27 cellular contexts compared by ENCODE assay signal in genomic region chr5:133238426-133239205, GRCh38.
"Had no signal": no experiment of that assay in that cellular context is flagged by ENCODE, and none has a peak within 500 bp of the region (broad histone marks: within the 10 kb centered on the region; RNA-seq: fewer than 3 reads in every experiment).

No MANE protein-coding gene starts in this region.

- H3K9me3 ChIP-seq: neutrophil, ovary, psoas muscle, stomach, suprapubic skin, tibial nerve, vagina had no signal

- ATAC-seq: activated CD8-positive, alpha-beta memory T cell treated with anti-CD3 and anti-CD28 coated beads, Interleukin-2, amount 10 ng/mL, durations not matched to agents 7 days and 5 days; activated CD8-positive, alpha-beta T cell treated with anti-CD3 and anti-CD28 coated beads for 36 hours; foreskin keratinocyte; left lobe of liver; naive thymus-derived CD8-positive, alpha-beta T cell; psoas muscle; right cardiac atrium; stimulated activated memory B cell treated with anti-CD40 and anti-IgM and Interleukin-4, amounts not matched to agents 10 μg/mL and 1 μg/mL and 100 μg/mL, for 72 hours had no signal

- H3K79me2 ChIP-seq: hepatocyte had no signal

- H2AFZ ChIP-seq: hepatocyte had no signal

- H3K4me3 ChIP-seq: hepatocyte, lung, ovary, psoas muscle, skin epidermis, stomach, suprapubic skin, tibial nerve, vagina had no signal

- DNase-seq: activated CD4-positive, alpha-beta T cell treated with anti-CD3 and anti-CD28 coated beads, Interleukin-2, amount 10 ng/mL, durations not matched to agents 7 days and 5 days; activated CD4-positive, CD25-positive, alpha-beta regulatory T cell treated with anti-CD3 and anti-CD28 coated beads, Interleukin-2, amount 50 U/mL, for 72 hours; activated CD8-positive, alpha-beta memory T cell treated with anti-CD3 and anti-CD28 coated beads, Interleukin-2, amount 10 ng/mL, durations not matched to agents 7 days and 5 days; activated CD8-positive, alpha-beta T cell treated with anti-CD3 and anti-CD28 coated beads for 36 hours; activated gamma-delta T cell treated with Interleukin-2 at 50 U/mL for 16 hours; activated T-cell treated with anti-CD3 and anti-CD28 coated beads for 4 hours; anterior cingulate cortex; central memory CD4-positive, alpha-beta T cell; effector CD8-positive, alpha-beta T cell; foreskin keratinocyte; immature natural killer cell; naive thymus-derived CD8-positive, alpha-beta T cell; psoas muscle; right cardiac atrium; stimulated activated CD4-positive, alpha-beta T cell treated with anti-CD3 and anti-CD28 coated beads, Interleukin-2, amount 100 ng/mL, for 24 hours; stomach had no signal

- H3K27me3 ChIP-seq: foreskin keratinocyte, hepatocyte, neutrophil, ovary, tibial nerve, vagina had no signal

- H3K27ac ChIP-seq: foreskin keratinocyte, hepatocyte, neutrophil, ovary, psoas muscle, skin epidermis, stomach, suprapubic skin, tibial nerve, vagina, VCaP had no signal

- H3K4me2 ChIP-seq: hepatocyte had no signal

- H3K4me1 ChIP-seq: psoas muscle, stomach, tibial nerve had no signal

- H3K36me3 ChIP-seq: neutrophil, ovary, stomach, suprapubic skin, tibial nerve, vagina had no signal
